28 cellular contexts compared by ENCODE assay signal in the genomic region with DNA sequence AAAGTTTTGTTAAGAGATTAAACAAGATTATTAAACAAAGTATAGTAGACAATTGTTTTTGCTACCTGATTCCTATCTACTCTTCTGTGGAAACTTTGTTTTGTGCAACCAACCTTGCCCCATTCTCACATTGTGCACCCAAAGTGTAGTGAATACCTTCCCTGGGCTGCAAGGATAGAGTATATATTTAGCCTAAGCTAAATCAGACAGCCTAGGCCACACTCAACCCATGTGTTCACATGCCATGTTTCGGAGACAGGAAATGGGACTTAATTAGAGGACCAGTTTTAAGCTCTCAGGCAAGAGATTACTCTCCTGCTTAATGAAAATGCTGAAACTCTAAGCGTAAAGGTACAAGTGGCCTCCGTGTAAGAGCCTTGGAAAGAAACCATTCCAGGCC.
"Had no signal": no experiment of that assay in that cellular context is flagged by ENCODE, and none has a peak within 500 bp of the region (broad histone marks: within the 10 kb centered on the region; RNA-seq: fewer than 3 reads in every experiment).

No MANE protein-coding gene starts in this region.

- H3K9me3 ChIP-seq: ascending aorta, breast epithelium, SJCRH30, SK-N-SH had no signal

- H3K27ac ChIP-seq: ascending aorta, breast epithelium, coronary artery, SJCRH30 had no signal

- DNase-seq: activated CD4-positive, alpha-beta T cell treated with anti-CD3 and anti-CD28 coated beads for 36 hours; activated CD4-positive, alpha-beta T cell treated with anti-CD3 and anti-CD28 coated beads, Interleukin-2, amount 10 ng/mL, durations not matched to agents 7 days and 5 days; activated CD4-positive, alpha-beta T cell treated with anti-CD3 and anti-CD28 coated beads, Interleukin-2, amount 50 U/mL, for 48 hours; activated CD8-positive, alpha-beta T cell treated with anti-CD3 and anti-CD28 coated beads, Interleukin-2, amount 10 ng/mL, durations not matched to agents 7 days and 5 days; activated gamma-delta T cell; activated naive CD4-positive, alpha-beta T cell treated with Interleukin-2 at 50 U/mL for 16 hours; activated naive CD8-positive, alpha-beta T cell treated with anti-CD3 and anti-CD28 coated beads, Interleukin-2, amount 10 ng/mL, durations not matched to agents 7 days and 5 days; activated T-cell treated with anti-CD3 and anti-CD28 coated beads, Interleukin-2, amount 50 U/mL, for 24 hours; amygdala; KG1; NCI-H1105; NCI-H1417 treated with DMSO at 0.1 percent for 48 hours; NCI-H187 treated with DMSO at 0.1 percent for 48 hours; NCI-H2081; NCI-H226; NCI-H446 treated with DMSO at 0.1 percent for 48 hours; NCI-H526; NK-92 treated with Interleukin-12 subunit alpha and Interleukin-12 subunit beta, amount 100 ng/mL, for 24 hours; SHP77; SJCRH30; SK-N-SH had no signal

- H3K4me3 ChIP-seq: ascending aorta, breast epithelium, coronary artery, SJCRH30 had no signal

- H3K4me1 ChIP-seq: ascending aorta, breast epithelium, SJCRH30 had no signal

- H3K36me3 ChIP-seq: ascending aorta, breast epithelium, SJCRH30 had no signal

- H3K4me2 ChIP-seq: SK-N-SH had no signal

- H3K27me3 ChIP-seq: ascending aorta, breast epithelium, SJCRH30 had no signal

- H3K9me2 ChIP-seq: SK-N-SH had no signal

- FAIRE-seq: TTC549 had no signal

- H3K9ac ChIP-seq: SK-N-SH had no signal

- ATAC-seq: activated CD4-positive, alpha-beta T cell treated with anti-CD3 and anti-CD28 coated beads for 36 hours; activated CD4-positive, CD25-positive, alpha-beta regulatory T cell treated with anti-CD3 and anti-CD28 coated beads, Interleukin-2, amount 50 U/mL, for 24 hours; activated CD8-positive, alpha-beta T cell treated with anti-CD3 and anti-CD28 coated beads, Interleukin-2, amount 10 ng/mL, durations not matched to agents 7 days and 5 days; Panc1; WTC11 had no signal
